Comparison of ENCODE assay signal across 21 cellular contexts in genomic region chr15:80162059-80162554, GRCh38. TPM values are rescaled to one million over a fixed set of nuclear protein-coding genes. Genes with fewer than 3 reads are reported as not detected.
DNase-seq lines count a peak whose midpoint lies in the region; ATAC-seq and TF ChIP-seq lines count a peak whose summit lies in the region.
"Had no signal": no experiment of that assay in that cellular context is flagged by ENCODE, and none has a peak within 500 bp of the region (broad histone marks: within the 10 kb centered on the region; RNA-seq: fewer than 3 reads in every experiment).

No MANE protein-coding gene starts in this region.

- H3K27me3 ChIP-seq in RWPE2 (ENCODE audit: insufficient read depth, poor library complexity, severe bottlenecking) = no peaks in the 10 kb centered on the region
- no peaks in the 10 kb centered on the region for H3K27me3 ChIP-seq in neutrophil
- no peaks in the 10 kb centered on the region for H3K27me3 ChIP-seq in endodermal cell (ENCODE audit: control insufficient read depth, insufficient read depth, low read length, poor library complexity, severe bottlenecking)
- H3K27me3 ChIP-seq: MG63 had no signal

- H3K27me3 Mint-ChIP-seq in endodermal cell (ENCODE audit: insufficient read depth) = no peaks in the 10 kb centered on the region
- H3K27me3 Mint-ChIP-seq: activated naive CD4-positive, alpha-beta T cell treated with anti-CD3 and anti-CD28 coated beads, Interleukin-2, amount 50 U/mL, for 24 hours; activated T-cell treated with anti-CD3 and anti-CD28 coated beads, Interleukin-2, amount 50 U/mL, for 24 hours; brain; CD4-positive, alpha-beta memory T cell had no signal

- H3K27ac ChIP-seq in RWPE2 (ENCODE audit: poor library complexity, severe bottlenecking) (no peak overlapping the region), neutrophil (peak overlapping the region; percentile 86), endodermal cell (ENCODE audit: low read depth, low read length) (no peak overlapping the region)
- H3K27ac ChIP-seq: epithelial cell of prostate had no signal

- no peaks in the 10 kb centered on the region for H3K9me3 Mint-ChIP-seq in endodermal cell
- H3K9me3 Mint-ChIP-seq: activated naive CD4-positive, alpha-beta T cell treated with anti-CD3 and anti-CD28 coated beads, Interleukin-2, amount 50 U/mL, for 24 hours; activated T-cell treated with anti-CD3 and anti-CD28 coated beads, Interleukin-2, amount 50 U/mL, for 24 hours; brain; CD4-positive, alpha-beta memory T cell; immature natural killer cell had no signal

- no peak for ATAC-seq in RWPE2 (ENCODE audit: low read depth)

- H3K4me3 Mint-ChIP-seq in endodermal cell = no peak overlapping the region
- H3K4me3 Mint-ChIP-seq: activated naive CD4-positive, alpha-beta T cell treated with anti-CD3 and anti-CD28 coated beads, Interleukin-2, amount 50 U/mL, for 24 hours; activated T-cell treated with anti-CD3 and anti-CD28 coated beads, Interleukin-2, amount 50 U/mL, for 24 hours; brain; CD4-positive, alpha-beta memory T cell; immature natural killer cell had no signal

- H3K9me3 ChIP-seq in RWPE2 (ENCODE audit: severe bottlenecking) = no peaks in the 10 kb centered on the region
- H3K9me3 ChIP-seq in neutrophil = no peaks in the 10 kb centered on the region
- no peaks in the 10 kb centered on the region for H3K9me3 ChIP-seq in endodermal cell (ENCODE audit: control insufficient read depth, low read length)
- H3K9me3 ChIP-seq: MG63 had no signal

- peak; percentile 25 for DNase-seq in AG09319 (ENCODE audit: extremely low read depth, low read depth)
- DNase-seq in RWPE2 (ENCODE audit: low spot score) = peak; percentile 27
- DNase-seq in fibroblast of mammary gland (ENCODE audit: low read depth) = peak; percentile 16
- DNase-seq in hepatic stellate cell (ENCODE audit: low spot score) = no peak
- DNase-seq in endodermal cell = no peak
- no peak for DNase-seq in NCI-H187 (lab: John Stamatoyannopoulos, UW)
- DNase-seq in GF-D8 (lab: John Stamatoyannopoulos, UW) = no peak
- DNase-seq: ACHN; activated T-cell treated with anti-CD3 and anti-CD28 coated beads, Interleukin-2, amount 50 U/mL, for 24 hours; CD4-positive, alpha-beta memory T cell; DMS53; glutamatergic neuron; immature natural killer cell; MG63; NCI-H2029; NCI-H510A; SW 1271 had no signal

- WGBS in endodermal cell (ENCODE audit: insufficient coverage in 1 of 2, insufficient read length in 1 of 2), 2 experiments = 93 to 98% methylated on average over 6 of the region's 6 CpGs

- H3K4me1 ChIP-seq in RWPE2 (ENCODE audit: insufficient read depth, poor library complexity, severe bottlenecking) = peaks cover 10% of the 10 kb centered on the region
- peaks cover 33 to 36% of the 10 kb centered on the region in 2 experiments for H3K4me1 ChIP-seq in neutrophil (ENCODE audit: control insufficient read depth in 1 of 2, insufficient read depth in 1 of 2, low read depth in 1 of 2, low read length in 1 of 2)
- no peaks in the 10 kb centered on the region for H3K4me1 ChIP-seq in endodermal cell (ENCODE audit: control insufficient read depth, insufficient read depth, low read length)

- H3K36me3 Mint-ChIP-seq in endodermal cell (ENCODE audit: low read depth) = peaks cover 17% of the 10 kb centered on the region

- no peak overlapping the region for H3K27ac Mint-ChIP-seq in endodermal cell
- H3K27ac Mint-ChIP-seq: activated naive CD4-positive, alpha-beta T cell treated with anti-CD3 and anti-CD28 coated beads, Interleukin-2, amount 50 U/mL, for 24 hours had no signal

- no peak overlapping the region for H3K9ac ChIP-seq in endodermal cell (ENCODE audit: extremely low read depth, low read length, poor library complexity, severe bottlenecking)

- H3K36me3 ChIP-seq in RWPE2 (ENCODE audit: low read depth) = peaks cover 32% of the 10 kb centered on the region
- no peaks in the 10 kb centered on the region for H3K36me3 ChIP-seq in neutrophil
- no peaks in the 10 kb centered on the region for H3K36me3 ChIP-seq in endodermal cell (ENCODE audit: control insufficient read depth, insufficient read depth, low read length)

- H3K4me3 ChIP-seq in RWPE2 (ENCODE audit: severe bottlenecking) (no peak overlapping the region), fibroblast of mammary gland (ENCODE audit: control insufficient read depth, low read depth, low read length) (no peak overlapping the region), neutrophil (ENCODE audit: low read depth in 1 of 2, low read length in 1 of 2) (no peak overlapping the region), endodermal cell (ENCODE audit: low read length) (no peak overlapping the region)
- H3K4me3 ChIP-seq: MG63 had no signal

- no peaks in the 10 kb centered on the region for H3K4me1 Mint-ChIP-seq in endodermal cell
- H3K4me1 Mint-ChIP-seq: brain had no signal

- TF ChIP-seq CTCF in AG09319 (IDR thresholded peaks at IDR 0.05; ENCODE audit: low read depth, low read length) = no peak
- no peak for TF ChIP-seq CTCF in RWPE2 (IDR thresholded peaks at IDR 0.05; ENCODE audit: poor library complexity, severe bottlenecking)
- TF ChIP-seq CTCF in fibroblast of mammary gland (conservative IDR thresholded peaks at IDR 0.05; ENCODE audit: control insufficient read depth, insufficient read depth, low read depth, low read length) = no peak
- TF ChIP-seq CTCF in neutrophil (IDR thresholded peaks at IDR 0.05) = no peak
- TF ChIP-seq CTCF in endodermal cell (conservative IDR thresholded peaks at IDR 0.05) = no peak

RNA-seq across cellular contexts. Expression of gene FAH, which starts 9.3 kb away (rescaled TPM):
- 10 to 100 TPM; 11.9 to 14.2 TPM for total RNA-seq in endodermal cell
- 19.5 TPM for polyA plus RNA-seq in endodermal cell (2013, experiment 1 of 2)
- polyA plus RNA-seq in endodermal cell (2013, experiment 2 of 2) = 15.9 TPM

Comparison
In these comparisons a context has a peak if more than half of its experiments do, and no peak if none do; other contexts are left out.
1. DNase-seq: peak in AG09319 (single experiment), RWPE2 (single experiment) and fibroblast of mammary gland (single experiment); none in hepatic stellate cell (single experiment), endodermal cell (single experiment), NCI-H187 (0 of 2) and GF-D8 (single experiment).